ENCODE assay signal across 18 cellular contexts in genomic region chr20:46774943-46775560, GRCh38.
DNase-seq lines count a peak whose midpoint lies in the region; FAIRE-seq and TF ChIP-seq lines count a peak whose summit lies in the region.
"Had no signal": no experiment of that assay in that cellular context is flagged by ENCODE, and none has a peak within 500 bp of the region (broad histone marks: within the 10 kb centered on the region; RNA-seq: fewer than 3 reads in every experiment).

No MANE protein-coding gene starts in this region.

- DNase-seq in COLO668 (lab: John Stamatoyannopoulos, UW; ENCODE audit: unreplicated experiment) (peak; percentile 26), Daoy (ENCODE audit: low read depth) (peak; percentile 29), NCI-H69 (lab: John Stamatoyannopoulos, UW) (peak; percentile 60), bronchial epithelial cell (ENCODE audit: low read depth) (peak; percentile 10), endodermal cell (no peak), DMS 273 treated with DMSO at 0.1 percent for 48 hours (lab: John Stamatoyannopoulos, UW) (no peak), NOMO-1 (lab: John Stamatoyannopoulos, UW; ENCODE audit: unreplicated experiment in 2 of 2) (no peak)
- DNase-seq: C1 segment of cervical spinal cord; Caco-2; CD4-positive, alpha-beta memory T cell; DMS79; KG1; NCI-H187 treated with DMSO at 0.1 percent for 48 hours; PC-9; SHP77; T-helper 1 cell had no signal

- H3K36me3 ChIP-seq in bronchial epithelial cell (ENCODE audit: control insufficient read depth, insufficient read depth, low read length) (no peaks in the 10 kb centered on the region), endodermal cell (ENCODE audit: control insufficient read depth, insufficient read depth, low read length) (no peaks in the 10 kb centered on the region)

- no peaks in the 10 kb centered on the region for H3K27me3 Mint-ChIP-seq in endodermal cell (ENCODE audit: insufficient read depth)

- no peak overlapping the region for H3K4me3 ChIP-seq in bronchial epithelial cell (ENCODE audit: low read depth, low read length)
- no peak overlapping the region for H3K4me3 ChIP-seq in endodermal cell (ENCODE audit: low read length)
- H3K4me3 ChIP-seq: PC-9 had no signal

- H3K27ac ChIP-seq in endodermal cell (ENCODE audit: low read depth, low read length): no peak overlapping the region
- H3K27ac ChIP-seq: PC-9 had no signal

- H3K4me3 Mint-ChIP-seq in endodermal cell: no peak overlapping the region
- H3K4me3 Mint-ChIP-seq: CD4-positive, alpha-beta memory T cell; T-helper 2 cell treated with Interferon-gamma antibody and Interleukin-4, amounts not matched to agents 5 μg/mL and 100 μg/mL, for 36 hours had no signal

- peaks cover 3% of the 10 kb centered on the region for H3K4me1 ChIP-seq in endodermal cell (ENCODE audit: control insufficient read depth, insufficient read depth, low read length)
- H3K4me1 ChIP-seq: Caco-2 had no signal

- H3K27me3 ChIP-seq in bronchial epithelial cell (ENCODE audit: control insufficient read depth, insufficient read depth, low read length) (no peaks in the 10 kb centered on the region), endodermal cell (ENCODE audit: control insufficient read depth, insufficient read depth, low read length, poor library complexity, severe bottlenecking) (no peaks in the 10 kb centered on the region)

- H3K36me3 Mint-ChIP-seq in endodermal cell (ENCODE audit: low read depth): no peaks in the 10 kb centered on the region
- H3K36me3 Mint-ChIP-seq: CD4-positive, alpha-beta memory T cell had no signal

- FAIRE-seq in bronchial epithelial cell (lab: Jason Lieb, UNC): no peak
- FAIRE-seq: GM12892 had no signal

- H3K9me3 Mint-ChIP-seq in endodermal cell: no peaks in the 10 kb centered on the region
- H3K9me3 Mint-ChIP-seq: T-helper 2 cell treated with Interferon-gamma antibody and Interleukin-4, amounts not matched to agents 5 μg/mL and 100 μg/mL, for 36 hours had no signal

- no peak overlapping the region for H3K9ac ChIP-seq in endodermal cell (ENCODE audit: extremely low read depth, low read length, poor library complexity, severe bottlenecking)

- peaks cover 25% of the 10 kb centered on the region for H3K4me1 Mint-ChIP-seq in endodermal cell
- H3K4me1 Mint-ChIP-seq: CD4-positive, alpha-beta memory T cell had no signal

- no peaks in the 10 kb centered on the region for H3K9me3 ChIP-seq in endodermal cell (ENCODE audit: control insufficient read depth, low read length)

- WGBS in endodermal cell (ENCODE audit: insufficient coverage in 1 of 2, insufficient read length in 1 of 2), 2 experiments: 90 to 95% methylated on average over 6 to 9 of the region's 9 CpGs

- no peak for TF ChIP-seq CTCF in bronchial epithelial cell (IDR thresholded peaks at IDR 0.05; ENCODE audit: insufficient read depth, low read length, severe bottlenecking)
- TF ChIP-seq CTCF in endodermal cell (conservative IDR thresholded peaks at IDR 0.05): no peak

- no peak overlapping the region for H3K27ac Mint-ChIP-seq in endodermal cell
- H3K27ac Mint-ChIP-seq: CD4-positive, alpha-beta memory T cell; T-helper 2 cell treated with Interferon-gamma antibody and Interleukin-4, amounts not matched to agents 5 μg/mL and 100 μg/mL, for 36 hours had no signal

Comparison
In these comparisons a context has a peak if more than half of its experiments do, and no peak if none do; other contexts are left out.
1. DNase-seq: peak in COLO668 (single experiment), Daoy (single experiment), NCI-H69 (single experiment) and bronchial epithelial cell (single experiment); none in endodermal cell (single experiment), DMS 273 treated with DMSO at 0.1 percent for 48 hours (single experiment) and NOMO-1 (0 of 2).